Comparison of ENCODE assay signal across 8 cellular contexts in the genomic region with DNA sequence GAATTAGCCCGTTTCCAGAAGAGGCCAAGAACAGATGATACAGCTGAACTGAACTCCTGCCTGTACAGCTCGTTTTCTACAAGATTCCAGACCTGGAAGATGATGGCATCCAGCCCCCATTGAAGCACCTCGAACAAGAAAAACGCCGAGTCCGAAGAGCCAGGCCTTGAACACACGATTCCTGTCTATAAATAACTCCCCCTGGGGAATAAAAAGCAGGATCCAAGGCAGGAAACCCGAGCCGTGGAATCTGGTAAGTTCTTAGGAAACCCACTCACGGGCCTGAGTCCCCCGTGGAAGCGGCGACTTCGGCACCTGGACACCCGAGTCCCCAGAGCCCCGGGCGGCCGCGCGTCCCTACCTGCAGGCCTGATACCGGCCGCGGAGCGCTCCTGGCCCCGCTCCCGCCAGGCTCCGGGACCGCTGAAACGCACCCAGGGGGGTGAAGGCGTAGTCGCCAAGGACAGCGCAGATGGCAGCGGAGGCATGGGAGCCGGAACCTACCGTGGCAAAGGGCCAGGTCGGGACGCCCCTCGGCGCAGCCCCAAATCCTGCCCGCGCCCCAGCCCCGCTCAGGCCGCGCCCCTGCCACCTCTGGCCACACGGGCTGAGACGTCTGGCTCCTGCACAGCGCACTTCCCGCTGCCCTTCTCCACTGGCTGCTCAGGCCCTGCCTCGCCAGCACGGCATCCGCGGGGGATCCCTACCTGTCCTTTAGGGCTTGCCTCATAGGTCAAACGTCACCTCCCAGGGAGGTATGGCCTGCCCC. TPM values are rescaled to one million over a fixed set of nuclear protein-coding genes. Genes with fewer than 3 reads are reported as not detected.
A peak's percentile ranks its signal among the peaks of the same experiment; 100 is the strongest.
DNase-seq lines count a peak whose midpoint lies in the region; ATAC-seq and TF ChIP-seq lines count a peak whose summit lies in the region.

No MANE protein-coding gene starts in this region.

- H3K27ac Mint-ChIP-seq in activated naive CD4-positive, alpha-beta T cell treated with anti-CD3 and anti-CD28 coated beads, Interleukin-2, amount 50 U/mL, for 72 hours: peak overlapping the region; percentile 60 to 64

- DNase-seq in AG04449 (ENCODE audit: low read depth, low spot score) (no peak), H7 (peak; percentile 77), right atrium auricular region (ENCODE audit: low spot score) (no peak), sigmoid colon (no peak), NOMO-1 (lab: John Stamatoyannopoulos, UW; ENCODE audit: unreplicated experiment in 2 of 2) (no peak)
- no peak for DNase-seq in activated naive CD4-positive, alpha-beta T cell treated with anti-CD3 and anti-CD28 coated beads, Interleukin-2, amount 50 U/mL, for 72 hours (ENCODE audit: low spot score in 2 of 2)
- no peak for DNase-seq in stimulated activated CD4-positive, alpha-beta T cell treated with anti-CD3 and anti-CD28 coated beads, Interleukin-4, amount 100 ng/mL, for 1 hour

- 3 to 11% methylated on average over 53 of the region's 53 CpGs for WGBS in sigmoid colon, 2 donors

- POLR2A ChIA-PET in AG04449 (lab: Yijun Ruan, JAX): interaction anchor here (1.1 kb wide), 1 partner anchor 9 kb away, joined by 3 read pairs; no protein-coding TSS in a partner anchor

- H3K27me3 ChIP-seq in H7 (ENCODE audit: control insufficient read depth, insufficient read depth, low read length): peaks cover 12% of the 10 kb centered on the region
- H3K27me3 ChIP-seq in right atrium auricular region: no peaks in the 10 kb centered on the region
- H3K27me3 ChIP-seq in sigmoid colon: peaks cover 0 to 6% (median 0%) of the 10 kb centered on the region in 3 donors

- H3K4me3 ChIP-seq in AG04449 (ENCODE audit: low read depth, low read length) (peak overlapping the region; percentile 44), H7 (ENCODE audit: insufficient read depth, low read depth, low read length) (peak overlapping the region; percentile 61), right atrium auricular region (peak overlapping the region; percentile 20 to 55), sigmoid colon (peak overlapping the region; percentile 17 to 53 (median 45))

- no peak for TF ChIP-seq POLR2A in sigmoid colon (IDR thresholded peaks at IDR 0.05)

- H3K4me1 ChIP-seq in right atrium auricular region: peaks cover 0 to 10% of the 10 kb centered on the region in 2 donors
- H3K4me1 ChIP-seq in sigmoid colon: peaks cover 0 to 11% (median 9%) of the 10 kb centered on the region in 4 donors

- H3K9me3 ChIP-seq in right atrium auricular region (no peaks in the 10 kb centered on the region), sigmoid colon (no peaks in the 10 kb centered on the region)

- no peaks in the 10 kb centered on the region for H3K36me3 ChIP-seq in H7 (replicated peaks; ENCODE audit: control insufficient read depth, insufficient read depth, low read length)
- no peaks in the 10 kb centered on the region for H3K36me3 ChIP-seq in right atrium auricular region
- no peaks in the 10 kb centered on the region for H3K36me3 ChIP-seq in sigmoid colon

- H3K27ac ChIP-seq in right atrium auricular region (peak overlapping the region in 1 of 2 donors; percentile 19), sigmoid colon (peak overlapping the region in 1 of 4 donors; percentile 11)

- intact Hi-C loops in sigmoid colon (cut with DNase I): no loop called here

- TF ChIP-seq CTCF in AG04449 (IDR thresholded peaks at IDR 0.05; ENCODE audit: insufficient read depth, low read length, missing control alignments) (no peak), right atrium auricular region (IDR thresholded peaks at IDR 0.05) (peak in 1 of 2 donors; percentile 31), sigmoid colon (IDR thresholded peaks at IDR 0.05) (no peak)

- H3K9me3 Mint-ChIP-seq in activated naive CD4-positive, alpha-beta T cell treated with anti-CD3 and anti-CD28 coated beads, Interleukin-2, amount 50 U/mL, for 72 hours: no peaks in the 10 kb centered on the region

- no peaks in the 10 kb centered on the region for H3K36me3 Mint-ChIP-seq in activated naive CD4-positive, alpha-beta T cell treated with anti-CD3 and anti-CD28 coated beads, Interleukin-2, amount 50 U/mL, for 72 hours

- no peak for TF ChIP-seq EP300 in sigmoid colon (IDR thresholded peaks at IDR 0.05)

- peak; percentile 38 to 43 for ATAC-seq in activated naive CD4-positive, alpha-beta T cell treated with anti-CD3 and anti-CD28 coated beads, Interleukin-2, amount 50 U/mL, for 72 hours
- no peak for ATAC-seq in GM18517 (IDR thresholded peaks at IDR 0.05; ENCODE audit: unreplicated experiment)

- CTCF ChIA-PET in AG04449 (lab: Yijun Ruan, JAX): interaction anchor here (2.3 to 5.7 kb wide), 3 partner anchors 9 to 14 kb away, joined by 12 to 59 read pairs (median 26); partner anchors contain the start of gene HLCS

RNA-seq across cellular contexts. Expression of gene HLCS, which starts 14.0 kb away (rescaled TPM):
- 13.0 and 14.3 TPM in 2 replicates for total RNA-seq in H7 (2014; rRNA removed; shearing (Covaris generic))
- 10 to 100 TPM; 11.1 to 13.0 TPM for total RNA-seq in activated naive CD4-positive, alpha-beta T cell treated with anti-CD3 and anti-CD28 coated beads, Interleukin-2, amount 50 U/mL, for 72 hours
- 10 to 100 TPM in 1 of 2 donors, 1 to 10 TPM in 1; 6.9 to 10.0 TPM for total RNA-seq in right atrium auricular region
- 10 to 100 TPM; 12.5 to 26.0 (median 15.6) TPM for total RNA-seq in sigmoid colon
- 1 to 10 TPM; 3.0 to 5.4 (median 3.5) TPM for polyA plus RNA-seq in sigmoid colon

RNA-seq across cellular contexts. Expression of gene RIPPLY3, which starts 26.0 kb away (rescaled TPM):
- 0.52 and 0.94 TPM in 2 replicates for total RNA-seq in H7 (2014; rRNA removed; shearing (Covaris generic))
- under 1 TPM in 1 of 2 donors, not detected in 1; 0.18 TPM for total RNA-seq in activated naive CD4-positive, alpha-beta T cell treated with anti-CD3 and anti-CD28 coated beads, Interleukin-2, amount 50 U/mL, for 72 hours
- not detected for total RNA-seq in right atrium auricular region
- total RNA-seq in sigmoid colon: not detected
- polyA plus RNA-seq in sigmoid colon: under 1 TPM in 1 of 3 donors, not detected in 2; 0.12 TPM
